8 cellular contexts compared by ENCODE assay signal in genomic region chr17:28953444-28954118, GRCh38. TPM values are rescaled to one million over a fixed set of nuclear protein-coding genes. Genes with fewer than 3 reads are reported as not detected.
A peak's percentile ranks its signal among the peaks of the same experiment; 100 is the strongest.
DNase-seq lines count a peak whose midpoint lies in the region; ATAC-seq and TF ChIP-seq lines count a peak whose summit lies in the region.

No MANE protein-coding gene starts in this region.

- TF ChIP-seq POLR2A in sigmoid colon (IDR thresholded peaks at IDR 0.05), result no peak

- no peak overlapping the region for H3K4me3 ChIP-seq in sigmoid colon

- no peak for TF ChIP-seq EP300 in sigmoid colon (IDR thresholded peaks at IDR 0.05)

- intact Hi-C loops in sigmoid colon (cut with DNase I), result loop anchor here (5.0 kb wide), 1 partner anchor 616 kb away; the partner anchor contains the start of genes IFT20 and TNFAIP1

- ATAC-seq in foreskin keratinocyte (no peak), HG03175 (IDR thresholded peaks at IDR 0.05; ENCODE audit: unreplicated experiment) (no peak)

- peak; percentile 79 for DNase-seq in activated effector memory CD4-positive, alpha-beta T cell treated with anti-CD3 and anti-CD28 coated beads, Interleukin-2, amount 50 U/mL, for 16 hours
- DNase-seq in activated effector memory CD4-positive, alpha-beta T cell treated with Interleukin-2 at 50 U/mL for 16 hours, result no peak
- peak; percentile 64 for DNase-seq in NCI-H2227 (lab: John Stamatoyannopoulos, UW; ENCODE audit: unreplicated experiment)
- DNase-seq in activated T-cell treated with anti-CD3 and anti-CD28 coated beads for 48 hours (ENCODE audit: low read depth), result peak; percentile 18
- DNase-seq in foreskin keratinocyte, result peak in 1 of 2 donors; percentile 24
- peak; percentile 75 for DNase-seq in sigmoid colon
- no peak for DNase-seq in NCI-H187 (lab: John Stamatoyannopoulos, UW)

- H3K4me1 ChIP-seq in foreskin keratinocyte, result peaks cover under 1% of the 10 kb centered on the region
- peaks cover 0 to 14% (median under 1%) of the 10 kb centered on the region in 4 donors for H3K4me1 ChIP-seq in sigmoid colon

- H3K27me3 ChIP-seq in foreskin keratinocyte (no peaks in the 10 kb centered on the region), sigmoid colon (no peaks in the 10 kb centered on the region)

- H3K9me3 ChIP-seq in sigmoid colon, result no peaks in the 10 kb centered on the region

- TF ChIP-seq CTCF in foreskin keratinocyte (conservative IDR thresholded peaks at IDR 0.05) (peak; percentile 65), sigmoid colon (IDR thresholded peaks at IDR 0.05) (peak in 3 of 4 experiments; percentile 64 to 82 (median 81))

- H3K27ac ChIP-seq in foreskin keratinocyte (no peak overlapping the region), sigmoid colon (peak overlapping the region; percentile 79 to 97 (median 94))

- no peaks in the 10 kb centered on the region for H3K36me3 ChIP-seq in sigmoid colon

- 32 to 33% methylated on average over 5 of the region's 5 CpGs for WGBS in sigmoid colon, 2 donors

RNA-seq across cellular contexts. Expression of gene PHF12, which starts 2.3 kb away (rescaled TPM):
- total RNA-seq in foreskin keratinocyte, result 19.4 and 23.5 TPM in 2 replicates
- polyA plus RNA-seq in foreskin keratinocyte, result 9.7 and 12.0 TPM in 2 replicates
- 10 to 100 TPM; 39.1 to 54.3 (median 45.2) TPM for total RNA-seq in sigmoid colon
- 10 to 100 TPM in 2 of 3 donors, 1 to 10 TPM in 1; 6.9 to 24.7 (median 13.8) TPM for polyA plus RNA-seq in sigmoid colon

RNA-seq across cellular contexts. Expression of gene DHRS13, which starts 50.7 kb away (rescaled TPM):
- 8.0 and 10.9 TPM in 2 replicates for total RNA-seq in foreskin keratinocyte
- polyA plus RNA-seq in foreskin keratinocyte, result 8.0 and 11.5 TPM in 2 replicates
- total RNA-seq in sigmoid colon, result 1 to 10 TPM; 3.2 to 8.4 (median 3.9) TPM
- polyA plus RNA-seq in sigmoid colon, result 10 to 100 TPM in 1 of 3 donors, 1 to 10 TPM in 2; 2.1 to 15.0 (median 3.0) TPM

RNA-seq across cellular contexts. Expression of gene SEZ6, which starts 52.3 kb away (rescaled TPM):
- total RNA-seq in foreskin keratinocyte (not detected in 2 replicates), sigmoid colon (under 1 TPM in 3 of 4 donors, not detected in 1; 0.36 to 0.99 (median 0.41) TPM)
- polyA plus RNA-seq in foreskin keratinocyte (not detected in 2 replicates), sigmoid colon (under 1 TPM in 1 of 3 donors, not detected in 2; 0.67 TPM)

RNA-seq across cellular contexts. Expression of gene FLOT2, which starts 56.0 kb away (rescaled TPM):
- total RNA-seq in foreskin keratinocyte (81.8 and 83.2 TPM in 2 replicates), sigmoid colon (10 to 100 TPM; 38.5 to 72.5 (median 52.4) TPM)
- polyA plus RNA-seq in foreskin keratinocyte (69.1 and 71.9 TPM in 2 replicates), sigmoid colon (10 to 100 TPM; 27.3 to 91.8 (median 36.6) TPM)

Comparison
In these comparisons a context has a peak if more than half of its experiments do, and no peak if none do; other contexts are left out.
1. DNase-seq: peak in activated effector memory CD4-positive, alpha-beta T cell treated with anti-CD3 and anti-CD28 coated beads, Interleukin-2, amount 50 U/mL, for 16 hours (single experiment), NCI-H2227 (single experiment), activated T-cell treated with anti-CD3 and anti-CD28 coated beads for 48 hours (single experiment) and sigmoid colon (single experiment); none in activated effector memory CD4-positive, alpha-beta T cell treated with Interleukin-2 at 50 U/mL for 16 hours (single experiment) and NCI-H187 (0 of 2).